In the genomic region with DNA sequence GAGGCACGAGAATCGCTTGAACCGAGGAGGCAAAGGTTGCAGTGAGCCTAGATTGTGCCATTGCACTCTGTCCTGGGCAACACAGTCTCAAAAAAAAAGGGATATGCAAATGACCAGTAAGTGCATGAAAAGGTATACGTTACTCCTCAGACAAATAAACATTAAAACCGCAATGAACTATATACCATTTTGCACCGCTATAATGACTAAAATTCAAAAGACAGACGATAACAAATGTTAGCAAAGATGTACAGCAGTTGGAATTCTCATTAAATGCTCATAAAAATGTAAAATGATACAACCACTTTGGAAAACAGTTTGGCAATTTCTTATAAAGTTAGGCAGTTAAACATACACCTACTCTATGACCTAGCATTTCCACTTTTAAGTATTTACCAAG, we compare ENCODE assay signal across 27 cellular contexts.
"Had no signal": no experiment of that assay in that cellular context is flagged by ENCODE, and none has a peak within 500 bp of the region (broad histone marks: within the 10 kb centered on the region; RNA-seq: fewer than 3 reads in every experiment).

No MANE protein-coding gene starts in this region.

- DNase-seq: activated CD4-positive, alpha-beta memory T cell treated with anti-CD3 and anti-CD28 coated beads for 36 hours; activated CD4-positive, alpha-beta T cell treated with anti-CD3 and anti-CD28 coated beads for 36 hours; activated CD4-positive, alpha-beta T cell treated with anti-CD3 and anti-CD28 coated beads, Interleukin-2, amount 10 ng/mL, durations not matched to agents 24 days and 14 days; activated CD4-positive, CD25-positive, alpha-beta regulatory T cell; activated CD4-positive, CD25-positive, alpha-beta regulatory T cell treated with anti-CD3 and anti-CD28 coated beads, Interleukin-2, amount 50 U/mL, for 72 hours; activated CD8-positive, alpha-beta memory T cell treated with anti-CD3 and anti-CD28 coated beads, Interleukin-2, amount 10 ng/mL, durations not matched to agents 7 days and 5 days; activated CD8-positive, alpha-beta memory T cell treated with anti-CD3 and anti-CD28 coated beads, Interleukin-2, amount 50 U/mL, for 4 hours; activated CD8-positive, alpha-beta T cell treated with anti-CD3 and anti-CD28 coated beads, Interleukin-2, amount 10 ng/mL, durations not matched to agents 7 days and 5 days; activated effector memory CD4-positive, alpha-beta T cell treated with anti-CD3 and anti-CD28 coated beads, Interleukin-2, amount 50 U/mL, for 16 hours; activated naive CD4-positive, alpha-beta T cell; activated naive CD4-positive, alpha-beta T cell treated with anti-CD3 and anti-CD28 coated beads, Interleukin-2, amount 10 ng/mL, durations not matched to agents 7 days and 5 days; activated T-cell treated with anti-CD3 and anti-CD28 coated beads, Interleukin-2, amount 50 U/mL, for 1 hour; activated T-cell treated with anti-CD3 and anti-CD28 coated beads, Interleukin-2, amount 50 U/mL, for 48 hours; amniotic stem cell; anterior cingulate cortex; brain microvascular endothelial cell; dorsolateral prefrontal cortex; effector memory CD4-positive, alpha-beta T cell; erythroblast; foreskin keratinocyte; gastrocnemius medialis; glutamatergic neuron; heart left ventricle; T-helper 17 cell; T1000 had no signal

- H3K4me3 ChIP-seq: coronary artery, dorsolateral prefrontal cortex, esophagus muscularis mucosa, gastrocnemius medialis, heart left ventricle had no signal

- H3K9me3 ChIP-seq: esophagus muscularis mucosa, gastrocnemius medialis, heart left ventricle had no signal

- H3K27me3 ChIP-seq: brain microvascular endothelial cell, dorsolateral prefrontal cortex, esophagus muscularis mucosa, gastrocnemius medialis, heart left ventricle had no signal

- H3K27ac ChIP-seq: brain microvascular endothelial cell, coronary artery, dorsolateral prefrontal cortex, esophagus muscularis mucosa, foreskin keratinocyte, gastrocnemius medialis, heart left ventricle had no signal

- H3K4me1 ChIP-seq: esophagus muscularis mucosa, foreskin keratinocyte, gastrocnemius medialis, heart left ventricle had no signal

- H3K36me3 ChIP-seq: brain microvascular endothelial cell, esophagus muscularis mucosa, gastrocnemius medialis, heart left ventricle had no signal
